ENCODE assay signal across 2 cellular contexts in the genomic region with DNA sequence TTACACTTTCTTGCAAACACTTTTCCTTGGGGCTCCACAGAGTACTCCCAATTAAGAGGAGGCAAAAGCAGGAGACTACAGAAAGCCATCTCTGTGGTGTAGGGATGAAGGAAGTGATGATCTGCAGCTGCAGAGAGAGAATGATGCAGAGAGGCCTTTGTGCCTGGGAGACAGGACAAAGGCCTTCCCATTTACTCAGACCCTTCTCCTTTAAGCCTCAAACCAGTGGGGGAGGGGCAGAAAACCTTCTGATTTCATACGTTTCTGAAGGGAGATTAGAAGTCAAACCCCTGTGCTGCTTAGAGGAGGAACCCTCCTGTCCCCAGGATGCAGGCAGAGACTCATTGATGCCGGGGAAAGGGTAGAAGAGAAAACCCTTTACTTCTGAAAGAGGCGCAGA.
TF ChIP-seq lines count a peak whose summit lies in the region.

No MANE protein-coding gene starts in this region.

TF ChIP-seq in H1, 55 proteins besides CTCF, POLR2A, EP300 and RAD21:
- TF ChIP-seq SP4 (IDR thresholded peaks at IDR 0.05; ENCODE audit: low read length) (no peak), SP1 (IDR thresholded peaks at IDR 0.05; ENCODE audit: low read depth, low read length) (no peak), YY1 (IDR thresholded peaks at IDR 0.05; ENCODE audit: low read depth, low read length) (no peak), TAF7 (optimal IDR thresholded peaks at IDR 0.05; ENCODE audit: borderline replicate concordance, low read depth, low read length) (no peak), SP2 (IDR thresholded peaks at IDR 0.05; ENCODE audit: low read length) (no peak), SRF (IDR thresholded peaks at IDR 0.05; ENCODE audit: low read depth, low read length) (no peak), HDAC2 (IDR thresholded peaks at IDR 0.05; ENCODE audit: borderline replicate concordance in 1 of 2, low read depth in 2 of 2, low read length in 2 of 2) (no peak), CHD7 (IDR thresholded peaks at IDR 0.05; ENCODE audit: insufficient replicate concordance, low read length) (no peak), FOSL1 (IDR thresholded peaks at IDR 0.05; ENCODE audit: insufficient read depth, low read depth, low read length) (no peak), JUND (IDR thresholded peaks at IDR 0.05; ENCODE audit: low read length) (no peak)
- TF ChIP-seq, protein P1, sequence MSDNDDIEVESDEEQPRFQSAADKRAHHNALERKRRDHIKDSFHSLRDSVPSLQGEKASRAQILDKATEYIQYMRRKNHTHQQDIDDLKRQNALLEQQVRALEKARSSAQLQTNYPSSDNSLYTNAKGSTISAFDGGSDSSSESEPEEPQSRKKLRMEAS (IDR thresholded peaks at IDR 0.05): no peak

TF ChIP-seq in HepG2, 621 proteins besides CTCF, POLR2A, EP300 and RAD21:
- TF ChIP-seq SPEN (CRISPR knock-in tag; IDR thresholded peaks at IDR 0.05; ENCODE audit: low read depth): no peak
- no peak for TF ChIP-seq SP140L (CRISPR knock-in tag; IDR thresholded peaks at IDR 0.05; ENCODE audit: borderline replicate concordance)
- no peak for TF ChIP-seq DNMT3B (CRISPR knock-in tag; conservative IDR thresholded peaks at IDR 0.05)
- no peak for TF ChIP-seq CEBPG (CRISPR knock-in tag; IDR thresholded peaks at IDR 0.05)
- TF ChIP-seq, protein P2, sequence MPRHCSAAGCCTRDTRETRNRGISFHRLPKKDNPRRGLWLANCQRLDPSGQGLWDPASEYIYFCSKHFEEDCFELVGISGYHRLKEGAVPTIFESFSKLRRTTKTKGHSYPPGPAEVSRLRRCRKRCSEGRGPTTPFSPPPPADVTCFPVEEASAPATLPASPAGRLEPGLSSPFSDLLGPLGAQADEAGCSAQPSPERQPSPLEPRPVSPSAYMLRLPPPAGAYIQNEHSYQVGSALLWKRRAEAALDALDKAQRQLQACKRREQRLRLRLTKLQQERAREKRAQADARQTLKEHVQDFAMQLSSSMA (CRISPR knock-in tag; IDR thresholded peaks at IDR 0.05): no peak
- no peak for TF ChIP-seq ZNF800 (CRISPR knock-in tag; IDR thresholded peaks at IDR 0.05)
- TF ChIP-seq, protein P3, sequence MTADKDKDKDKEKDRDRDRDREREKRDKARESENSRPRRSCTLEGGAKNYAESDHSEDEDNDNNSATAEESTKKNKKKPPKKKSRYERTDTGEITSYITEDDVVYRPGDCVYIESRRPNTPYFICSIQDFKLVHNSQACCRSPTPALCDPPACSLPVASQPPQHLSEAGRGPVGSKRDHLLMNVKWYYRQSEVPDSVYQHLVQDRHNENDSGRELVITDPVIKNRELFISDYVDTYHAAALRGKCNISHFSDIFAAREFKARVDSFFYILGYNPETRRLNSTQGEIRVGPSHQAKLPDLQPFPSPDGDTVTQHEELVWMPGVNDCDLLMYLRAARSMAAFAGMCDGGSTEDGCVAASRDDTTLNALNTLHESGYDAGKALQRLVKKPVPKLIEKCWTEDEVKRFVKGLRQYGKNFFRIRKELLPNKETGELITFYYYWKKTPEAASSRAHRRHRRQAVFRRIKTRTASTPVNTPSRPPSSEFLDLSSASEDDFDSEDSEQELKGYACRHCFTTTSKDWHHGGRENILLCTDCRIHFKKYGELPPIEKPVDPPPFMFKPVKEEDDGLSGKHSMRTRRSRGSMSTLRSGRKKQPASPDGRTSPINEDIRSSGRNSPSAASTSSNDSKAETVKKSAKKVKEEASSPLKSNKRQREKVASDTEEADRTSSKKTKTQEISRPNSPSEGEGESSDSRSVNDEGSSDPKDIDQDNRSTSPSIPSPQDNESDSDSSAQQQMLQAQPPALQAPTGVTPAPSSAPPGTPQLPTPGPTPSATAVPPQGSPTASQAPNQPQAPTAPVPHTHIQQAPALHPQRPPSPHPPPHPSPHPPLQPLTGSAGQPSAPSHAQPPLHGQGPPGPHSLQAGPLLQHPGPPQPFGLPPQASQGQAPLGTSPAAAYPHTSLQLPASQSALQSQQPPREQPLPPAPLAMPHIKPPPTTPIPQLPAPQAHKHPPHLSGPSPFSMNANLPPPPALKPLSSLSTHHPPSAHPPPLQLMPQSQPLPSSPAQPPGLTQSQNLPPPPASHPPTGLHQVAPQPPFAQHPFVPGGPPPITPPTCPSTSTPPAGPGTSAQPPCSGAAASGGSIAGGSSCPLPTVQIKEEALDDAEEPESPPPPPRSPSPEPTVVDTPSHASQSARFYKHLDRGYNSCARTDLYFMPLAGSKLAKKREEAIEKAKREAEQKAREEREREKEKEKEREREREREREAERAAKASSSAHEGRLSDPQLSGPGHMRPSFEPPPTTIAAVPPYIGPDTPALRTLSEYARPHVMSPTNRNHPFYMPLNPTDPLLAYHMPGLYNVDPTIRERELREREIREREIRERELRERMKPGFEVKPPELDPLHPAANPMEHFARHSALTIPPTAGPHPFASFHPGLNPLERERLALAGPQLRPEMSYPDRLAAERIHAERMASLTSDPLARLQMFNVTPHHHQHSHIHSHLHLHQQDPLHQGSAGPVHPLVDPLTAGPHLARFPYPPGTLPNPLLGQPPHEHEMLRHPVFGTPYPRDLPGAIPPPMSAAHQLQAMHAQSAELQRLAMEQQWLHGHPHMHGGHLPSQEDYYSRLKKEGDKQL (CRISPR knock-in tag; IDR thresholded peaks at IDR 0.05; ENCODE audit: low read depth): no peak
- no peak for TF ChIP-seq ZNF678 (CRISPR knock-in tag; IDR thresholded peaks at IDR 0.05)
- TF ChIP-seq ZNF354B (CRISPR knock-in tag; IDR thresholded peaks at IDR 0.05): no peak
- no peak for TF ChIP-seq CENPBD1 (CRISPR knock-in tag; IDR thresholded peaks at IDR 0.05; ENCODE audit: borderline replicate concordance, low read depth)
- no peak for TF ChIP-seq ZNF777 (CRISPR knock-in tag; IDR thresholded peaks at IDR 0.05)
- TF ChIP-seq ZIK1 (CRISPR knock-in tag; IDR thresholded peaks at IDR 0.05; ENCODE audit: borderline replicate concordance, low read depth): no peak
- no peak for TF ChIP-seq PAWR (CRISPR knock-in tag; IDR thresholded peaks at IDR 0.05; ENCODE audit: borderline replicate concordance)
- no peak for TF ChIP-seq MATR3 (CRISPR knock-in tag; IDR thresholded peaks at IDR 0.05)
- no peak for TF ChIP-seq YY1 (IDR thresholded peaks at IDR 0.05; ENCODE audit: insufficient read depth, insufficient replicate concordance, low read depth, low read length)
- no peak for TF ChIP-seq SRF (IDR thresholded peaks at IDR 0.05; ENCODE audit: low read depth, low read length)
- TF ChIP-seq BCLAF1 (IDR thresholded peaks at IDR 0.05): no peak
- no peak for TF ChIP-seq ZFY (CRISPR knock-in tag; IDR thresholded peaks at IDR 0.05)
- no peak for TF ChIP-seq ZNF619 (CRISPR knock-in tag; IDR thresholded peaks at IDR 0.05)
- no peak for TF ChIP-seq HNRNPK (IDR thresholded peaks at IDR 0.05; ENCODE audit: low read depth, low read length, poor library complexity, severe bottlenecking)
